In the genomic region with DNA sequence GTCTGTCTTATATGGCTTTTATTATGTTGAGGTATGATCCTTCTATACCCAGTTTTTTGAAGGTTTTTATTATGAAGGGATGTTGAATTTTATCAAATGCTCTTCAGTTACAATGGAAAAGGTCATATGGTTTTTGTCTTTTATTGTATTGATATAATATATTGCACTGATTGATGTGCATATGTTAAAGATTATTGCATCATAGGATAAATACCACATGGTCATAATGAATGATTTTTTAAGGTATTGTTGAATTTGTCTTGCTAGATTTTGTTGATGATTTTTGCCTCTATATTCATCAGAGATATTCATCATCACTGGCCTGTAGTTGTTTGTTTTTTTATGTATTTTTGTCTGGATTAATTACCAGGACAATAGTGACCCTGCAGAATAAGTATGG, we compare ENCODE assay signal across 32 cellular contexts.
"Had no signal": no experiment of that assay in that cellular context is flagged by ENCODE, and none has a peak within 500 bp of the region (broad histone marks: within the 10 kb centered on the region; RNA-seq: fewer than 3 reads in every experiment).

No MANE protein-coding gene starts in this region.

- H3K36me3 ChIP-seq: neutrophil, spleen, suprapubic skin, tibial artery, transverse colon, upper lobe of right lung, uterus had no signal

- ATAC-seq: naive thymus-derived CD8-positive, alpha-beta T cell; natural killer cell treated with Interleukin-12 subunit alpha and Interleukin-12 subunit beta and Interleukin-15 and Interleukin-18, amount 100 ng/mL, for 72 hours; psoas muscle; right cardiac atrium; sciatic nerve; stimulated activated memory B cell treated with anti-CD40 and anti-IgM and Interleukin-4, amounts not matched to agents 10 μg/mL and 1 μg/mL and 100 μg/mL, for 72 hours; stimulated activated naive CD8-positive, alpha-beta T cell treated with anti-CD3 and anti-CD28 coated beads, Interleukin-15, amount 100 ng/mL, for 72 hours; stimulated activated naive CD8-positive, alpha-beta T cell treated with anti-CD3 and anti-CD28 coated beads, Interleukin-15, Interleukin-2, amounts not matched to agents 100 U/mL and 50 U/mL, for 24 hours; upper lobe of right lung had no signal

- H3K27me3 Mint-ChIP-seq: naive thymus-derived CD8-positive, alpha-beta T cell; progenitor cell of endocrine pancreas; stimulated activated memory B cell treated with anti-CD40 and anti-IgM and Interleukin-4, amounts not matched to agents 10 μg/mL and 1 μg/mL and 100 μg/mL, for 72 hours; stimulated activated naive CD8-positive, alpha-beta T cell treated with anti-CD3 and anti-CD28 coated beads, Interleukin-15, amount 100 ng/mL, for 72 hours; type B pancreatic cell had no signal

- H3K4me3 Mint-ChIP-seq: naive thymus-derived CD8-positive, alpha-beta T cell; natural killer cell treated with Interleukin-12 subunit alpha and Interleukin-12 subunit beta and Interleukin-15 and Interleukin-18, amount 100 ng/mL, for 72 hours; nephron progenitor cell; neural crest cell; stimulated activated memory B cell treated with anti-CD40 and anti-IgM and Interleukin-4, amounts not matched to agents 10 μg/mL and 1 μg/mL and 100 μg/mL, for 72 hours; stimulated activated naive CD8-positive, alpha-beta T cell treated with anti-CD3 and anti-CD28 coated beads, Interleukin-15, amount 100 ng/mL, for 72 hours; type B pancreatic cell had no signal

- H3K4me1 ChIP-seq: parathyroid adenoma, psoas muscle, spleen, suprapubic skin, testis, tibial artery, transverse colon, upper lobe of right lung, uterus had no signal

- H3K4me3 ChIP-seq: psoas muscle, skin epidermis, smooth muscle cell, spleen, suprapubic skin, testis, tibial artery, transverse colon, upper lobe of right lung, uterus had no signal

- H2AFZ ChIP-seq: parathyroid adenoma had no signal

- H3K27ac ChIP-seq: neutrophil, parathyroid adenoma, psoas muscle, skin epidermis, spleen, suprapubic skin, testis, tibial artery, transverse colon, upper lobe of right lung, uterus had no signal

- H3K4me1 Mint-ChIP-seq: naive thymus-derived CD8-positive, alpha-beta T cell; nephron progenitor cell; neural crest cell; stimulated activated memory B cell treated with anti-CD40 and anti-IgM and Interleukin-4, amounts not matched to agents 10 μg/mL and 1 μg/mL and 100 μg/mL, for 72 hours; stimulated activated naive CD8-positive, alpha-beta T cell treated with anti-CD3 and anti-CD28 coated beads, Interleukin-15, amount 100 ng/mL, for 72 hours had no signal

- H3K9me3 Mint-ChIP-seq: natural killer cell treated with Interleukin-12 subunit alpha and Interleukin-12 subunit beta and Interleukin-15 and Interleukin-18, amount 100 ng/mL, for 72 hours; nephron progenitor cell; stimulated activated naive CD8-positive, alpha-beta T cell treated with anti-CD3 and anti-CD28 coated beads, Interleukin-15, amount 100 ng/mL, for 72 hours; type B pancreatic cell had no signal

- H3K27ac Mint-ChIP-seq: naive thymus-derived CD8-positive, alpha-beta T cell; natural killer cell treated with Interleukin-12 subunit alpha and Interleukin-12 subunit beta and Interleukin-15 and Interleukin-18, amount 100 ng/mL, for 72 hours; nephron progenitor cell; progenitor cell of endocrine pancreas; stimulated activated memory B cell treated with anti-CD40 and anti-IgM and Interleukin-4, amounts not matched to agents 10 μg/mL and 1 μg/mL and 100 μg/mL, for 72 hours; stimulated activated naive CD8-positive, alpha-beta T cell treated with anti-CD3 and anti-CD28 coated beads, Interleukin-15, amount 100 ng/mL, for 72 hours; type B pancreatic cell had no signal

- H3K4me2 ChIP-seq: smooth muscle cell had no signal

- H3K36me3 Mint-ChIP-seq: naive thymus-derived CD8-positive, alpha-beta T cell; natural killer cell treated with Interleukin-12 subunit alpha and Interleukin-12 subunit beta and Interleukin-15 and Interleukin-18, amount 100 ng/mL, for 72 hours; stimulated activated memory B cell treated with anti-CD40 and anti-IgM and Interleukin-4, amounts not matched to agents 10 μg/mL and 1 μg/mL and 100 μg/mL, for 72 hours; type B pancreatic cell had no signal

- H3K9me3 ChIP-seq: neutrophil, psoas muscle, spleen, suprapubic skin, testis, tibial artery, transverse colon, upper lobe of right lung, uterus had no signal

- H3K27me3 ChIP-seq: neutrophil, spleen, suprapubic skin, testis, tibial artery, transverse colon, upper lobe of right lung, uterus had no signal

- H3K79me2 ChIP-seq: parathyroid adenoma had no signal

- DNase-seq: naive thymus-derived CD8-positive, alpha-beta T cell; nephron progenitor cell; nucleus accumbens; posterior cingulate gyrus; psoas muscle; right cardiac atrium; spleen; stimulated activated CD4-positive, alpha-beta T cell treated with anti-CD3 and anti-CD28 coated beads, Interleukin-12 subunit alpha, Interleukin-12 subunit beta, amount 100 ng/mL, for 4 hours; stimulated activated CD4-positive, alpha-beta T cell treated with anti-CD3 and anti-CD28 coated beads, Interleukin-1b, Interleukin-23, amount 100 ng/mL, for 48 hours; stimulated activated CD4-positive, alpha-beta T cell treated with anti-CD3 and anti-CD28 coated beads, Interleukin-4, amount 100 ng/mL, for 1 hour; stimulated activated CD4-positive, alpha-beta T cell treated with anti-CD3 and anti-CD28 coated beads, Interleukin-4, amount 100 ng/mL, for 4 hours; stimulated activated CD8-positive, alpha-beta memory T cell treated with anti-CD3 and anti-CD28 coated beads, Interleukin-4, amount 100 ng/mL, for 48 hours; stimulated activated naive CD4-positive, alpha-beta T cell; stimulated activated naive CD8-positive, alpha-beta T cell treated with anti-CD3 and anti-CD28 coated beads, Interleukin-15, amount 100 ng/mL, for 72 hours; stimulated activated naive CD8-positive, alpha-beta T cell treated with anti-CD3 and anti-CD28 coated beads, Interleukin-15, Interleukin-2, amounts not matched to agents 100 U/mL and 50 U/mL, for 24 hours; substantia nigra; testis; tibial artery; transverse colon; upper lobe of right lung; uterus had no signal

- H3K9ac ChIP-seq: parathyroid adenoma had no signal
